In genomic region chr7:2757361-2757903, GRCh38 we compare ENCODE assay signal across 8 cellular contexts.
DNase-seq lines count a peak whose midpoint lies in the region; ATAC-seq and TF ChIP-seq lines count a peak whose summit lies in the region.

No MANE protein-coding gene starts in this region.

- no peaks in the 10 kb centered on the region for H3K9me3 ChIP-seq in CD4-positive, CD25-positive, alpha-beta regulatory T cell (ENCODE audit: control insufficient read depth in 2 of 2, low read length in 2 of 2)
- no peaks in the 10 kb centered on the region for H3K9me3 ChIP-seq in H9 (ENCODE audit: control insufficient read depth, low read depth, low read length)
- no peaks in the 10 kb centered on the region for H3K9me3 ChIP-seq in effector memory CD4-positive, alpha-beta T cell (ENCODE audit: control insufficient read depth, low read length)

- H2BK120ac ChIP-seq in H9 (ENCODE audit: low read depth, low read length, poor library complexity, severe bottlenecking): no peak overlapping the region

- no peak overlapping the region for H2AFZ ChIP-seq in H9 (ENCODE audit: low read length)

- H3K27ac ChIP-seq in CD4-positive, CD25-positive, alpha-beta regulatory T cell (ENCODE audit: insufficient read depth, low read length, poor library complexity, severe bottlenecking): peak overlapping the region; percentile 67
- no peak overlapping the region for H3K27ac ChIP-seq in H9 (ENCODE audit: insufficient read length, low read depth, low read length)
- H3K27ac ChIP-seq in effector memory CD4-positive, alpha-beta T cell (ENCODE audit: insufficient read depth, low read length, poor library complexity, severe bottlenecking): no peak overlapping the region

- H4K20me1 ChIP-seq in H9 (ENCODE audit: control insufficient read depth, insufficient read depth, insufficient read length): no peaks in the 10 kb centered on the region

- no peaks in the 10 kb centered on the region for H3K27me3 ChIP-seq in CD4-positive, CD25-positive, alpha-beta regulatory T cell (ENCODE audit: control insufficient read depth, insufficient read depth, low read length)
- no peaks in the 10 kb centered on the region for H3K27me3 ChIP-seq in H9 (ENCODE audit: insufficient read depth, low read length)
- no peaks in the 10 kb centered on the region for H3K27me3 ChIP-seq in effector memory CD4-positive, alpha-beta T cell (replicated peaks; ENCODE audit: control insufficient read depth, insufficient read depth, low read length, poor library complexity, severe bottlenecking)

- no peak overlapping the region for H2BK20ac ChIP-seq in H9 (ENCODE audit: low read depth, low read length, poor library complexity, severe bottlenecking)

- no peak overlapping the region for H2BK12ac ChIP-seq in H9 (ENCODE audit: insufficient read length, low read depth, low read length)

- H3K79me2 ChIP-seq in H9 (ENCODE audit: insufficient read depth, low read length): peaks cover 8% of the 10 kb centered on the region; the same call in 1 of the 2 replicates

- no peaks in the 10 kb centered on the region for H3K9me3 Mint-ChIP-seq in CD4-positive, CD25-positive, alpha-beta regulatory T cell
- H3K9me3 Mint-ChIP-seq in H9: no peaks in the 10 kb centered on the region
- peaks cover 13% of the 10 kb centered on the region for H3K9me3 Mint-ChIP-seq in osteocyte (ENCODE audit: unreplicated experiment)

- H3K27ac Mint-ChIP-seq in CD4-positive, CD25-positive, alpha-beta regulatory T cell: peak overlapping the region in 2 of 3 donors; percentile 78 to 89
- H3K27ac Mint-ChIP-seq in H9 (peak overlapping the region; percentile 75 to 92 (median 80); a peak in 5 of 7 replicates), osteocyte (ENCODE audit: unreplicated experiment) (peak overlapping the region; percentile 95)

- H4K8ac ChIP-seq in H9 (replicated peaks; ENCODE audit: insufficient read length, low read depth, low read length): no peak overlapping the region

- H3K4me2 ChIP-seq in H9 (ENCODE audit: insufficient read depth, insufficient read length, low read length): no peak overlapping the region

- H2BK15ac ChIP-seq in H9 (ENCODE audit: low read depth, low read length): no peak overlapping the region

- H3K27me3 Mint-ChIP-seq in CD4-positive, CD25-positive, alpha-beta regulatory T cell: no peaks in the 10 kb centered on the region
- peaks cover 2% of the 10 kb centered on the region; the same call in 1 of the 2 replicates for H3K27me3 Mint-ChIP-seq in H9 (ENCODE audit: low read depth)
- H3K27me3 Mint-ChIP-seq in osteocyte (ENCODE audit: unreplicated experiment): no peaks in the 10 kb centered on the region

- no peak overlapping the region for H3K4ac ChIP-seq in H9 (ENCODE audit: low read depth, low read length)

- H3K4me3 Mint-ChIP-seq in CD4-positive, CD25-positive, alpha-beta regulatory T cell: no peak overlapping the region
- H3K4me3 Mint-ChIP-seq in H9 (no peak overlapping the region), osteocyte (ENCODE audit: unreplicated experiment) (peak overlapping the region; percentile 59)

- WGBS in H9 (ENCODE audit: extremely low coverage, insufficient read length, low lambda C conversion rate): no CpG with 5 or more reads among the region's 11 CpGs

- H4K5ac ChIP-seq in H9 (ENCODE audit: insufficient read length, low read depth, low read length): no peak overlapping the region

- peaks cover 5% of the 10 kb centered on the region for H3K79me1 ChIP-seq in H9 (ENCODE audit: insufficient read depth, low read depth, low read length, poor library complexity, severe bottlenecking)

- H4K91ac ChIP-seq in H9 (ENCODE audit: insufficient read length, low read depth, low read length): no peak overlapping the region

- H3K9ac ChIP-seq in H9 (ENCODE audit: extremely low read depth, insufficient read length, low read length): no peak overlapping the region

- no peak overlapping the region for H3K23ac ChIP-seq in H9 (ENCODE audit: insufficient read length, low read depth, low read length)

- H3K36me3 Mint-ChIP-seq in CD4-positive, CD25-positive, alpha-beta regulatory T cell: peaks cover 30% of the 10 kb centered on the region
- H3K36me3 Mint-ChIP-seq in H9 (ENCODE audit: insufficient read depth in 1 of 3, low read depth in 3 of 3) (peaks cover 20 to 38% (median 25%) of the 10 kb centered on the region in 3 experiments), osteocyte (ENCODE audit: unreplicated experiment) (peaks cover 25% of the 10 kb centered on the region)

- ATAC-seq in CD4-positive, CD25-positive, alpha-beta regulatory T cell (ENCODE audit: low read depth in 2 of 2): peak in 1 of 2 donors; percentile 3

- H3K23me2 ChIP-seq in H9 (ENCODE audit: insufficient read length, low read depth, low read length, poor library complexity, severe bottlenecking): no peaks in the 10 kb centered on the region

- no peak overlapping the region for H2AK5ac ChIP-seq in H9 (ENCODE audit: insufficient read length, low read length)

- peaks cover 28 to 39% (median 30%) of the 10 kb centered on the region in 4 donors for H3K4me1 Mint-ChIP-seq in CD4-positive, CD25-positive, alpha-beta regulatory T cell
- H3K4me1 Mint-ChIP-seq in H9: peaks cover 32 to 35% of the 10 kb centered on the region in 2 experiments
- peaks cover 69% of the 10 kb centered on the region for H3K4me1 Mint-ChIP-seq in osteocyte (ENCODE audit: unreplicated experiment)

- H3K4me1 ChIP-seq in CD4-positive, CD25-positive, alpha-beta regulatory T cell (ENCODE audit: control insufficient read depth, insufficient read depth, low read length, poor library complexity, severe bottlenecking): peaks cover 27% of the 10 kb centered on the region
- H3K4me1 ChIP-seq in H9 (ENCODE audit: insufficient read depth, low read length): 0 out of 2 replicates have a peak, but pooled peaks cover 2% of the 10 kb centered on the region
- H3K4me1 ChIP-seq in effector memory CD4-positive, alpha-beta T cell (ENCODE audit: control insufficient read depth, insufficient read depth, low read length, poor library complexity, severe bottlenecking): peaks cover 3% of the 10 kb centered on the region

- H3K4me3 ChIP-seq in CD4-positive, CD25-positive, alpha-beta regulatory T cell (ENCODE audit: low read depth, low read length): peak overlapping the region; percentile 27
- no peak overlapping the region for H3K4me3 ChIP-seq in epithelial cell of esophagus (ENCODE audit: low read length)
- no peak overlapping the region for H3K4me3 ChIP-seq in effector memory CD4-positive, alpha-beta T cell (ENCODE audit: insufficient read depth, low read depth, low read length, poor library complexity, severe bottlenecking)

- H3K36me3 ChIP-seq in CD4-positive, CD25-positive, alpha-beta regulatory T cell (ENCODE audit: control insufficient read depth, insufficient read depth, low read length): peaks cover 2% of the 10 kb centered on the region
- H3K36me3 ChIP-seq in effector memory CD4-positive, alpha-beta T cell (ENCODE audit: control insufficient read depth, insufficient read depth, low read length): no peaks in the 10 kb centered on the region

- DNase-seq in CD4-positive, CD25-positive, alpha-beta regulatory T cell: peak in 1 of 3 donors; percentile 8
- DNase-seq in H9: no peak
- DNase-seq in RPMI8226: peak; percentile 92
- DNase-seq in epithelial cell of esophagus (ENCODE audit: low read depth): peak; percentile 72
- DNase-seq in osteocyte (ENCODE audit: extremely low spot score, unreplicated experiment): no peak
- DNase-seq in NCI-H748 treated with DMSO at 0.1 percent for 48 hours (lab: John Stamatoyannopoulos, UW): no peak
- no peak for DNase-seq in NOMO-1 treated with dmso at 0.1 percent for 144 hours (lab: John Stamatoyannopoulos, UW; ENCODE audit: unreplicated experiment)
- DNase-seq in effector memory CD4-positive, alpha-beta T cell: no peak

- H2BK5ac ChIP-seq in H9 (ENCODE audit: insufficient read length, low read length): no peak overlapping the region

- no peak overlapping the region for H3K14ac ChIP-seq in H9 (ENCODE audit: insufficient read depth, low read length)

- H3K56ac ChIP-seq in H9 (ENCODE audit: insufficient read length, low read depth, low read length): no peak overlapping the region

- no peak overlapping the region for H3T11ph ChIP-seq in H9 (ENCODE audit: low read length)

- TF ChIP-seq CTCF in H9 (conservative IDR thresholded peaks at IDR 0.05) (no peak), epithelial cell of esophagus (IDR thresholded peaks at IDR 0.05; ENCODE audit: insufficient read depth, low read depth, low read length, missing control alignments) (no peak), osteocyte (IDR thresholded peaks at IDR 0.05) (no peak)

- no peak overlapping the region for H3K18ac ChIP-seq in H9 (ENCODE audit: insufficient read length, low read depth, low read length)

Comparison
In these comparisons a context has a peak if more than half of its experiments do, and no peak if none do; other contexts are left out.
1. DNase-seq: peak in RPMI8226 (single experiment) and epithelial cell of esophagus (single experiment); none in H9 (single experiment), osteocyte (single experiment), NCI-H748 treated with DMSO at 0.1 percent for 48 hours (single experiment), NOMO-1 treated with dmso at 0.1 percent for 144 hours (single experiment) and effector memory CD4-positive, alpha-beta T cell (0 of 3).
2. Peak in every context shown above with its lines, with median percentiles within 50 percentile points of each other: H3K27ac Mint-ChIP-seq.